ENCODE assay signal across 29 cellular contexts in genomic region chr1:46224966-46225365, GRCh38. TPM values are rescaled to one million over a fixed set of nuclear protein-coding genes. Genes with fewer than 3 reads are reported as not detected.
"Had no signal": no experiment of that assay in that cellular context is flagged by ENCODE, and none has a peak within 500 bp of the region (broad histone marks: within the 10 kb centered on the region; RNA-seq: fewer than 3 reads in every experiment).

No MANE protein-coding gene starts in this region.

- H3K27ac Mint-ChIP-seq: activated CD4-positive, alpha-beta memory T cell treated with anti-CD3 and anti-CD28 coated beads for 36 hours; activated CD4-positive, alpha-beta T cell treated with anti-CD3 and anti-CD28 coated beads, Interleukin-2, amount 10 ng/mL, durations not matched to agents 7 days and 5 days; activated naive CD4-positive, alpha-beta T cell treated with anti-CD3 and anti-CD28 coated beads, Interleukin-2, amount 10 ng/mL, durations not matched to agents 7 days and 5 days; activated naive CD8-positive, alpha-beta T cell treated with anti-CD3 and anti-CD28 coated beads for 36 hours had no signal

- H3K36me3 Mint-ChIP-seq: activated CD4-positive, alpha-beta memory T cell treated with anti-CD3 and anti-CD28 coated beads for 36 hours; activated naive CD4-positive, alpha-beta T cell treated with anti-CD3 and anti-CD28 coated beads, Interleukin-2, amount 10 ng/mL, durations not matched to agents 7 days and 5 days; activated naive CD8-positive, alpha-beta T cell treated with anti-CD3 and anti-CD28 coated beads for 36 hours had no signal

- H3K27ac ChIP-seq: breast epithelium, KMS-11, VCaP had no signal

- H3K27me3 Mint-ChIP-seq: activated CD4-positive, alpha-beta memory T cell treated with anti-CD3 and anti-CD28 coated beads for 36 hours; activated CD4-positive, alpha-beta T cell treated with anti-CD3 and anti-CD28 coated beads, Interleukin-2, amount 10 ng/mL, durations not matched to agents 7 days and 5 days; activated naive CD8-positive, alpha-beta T cell treated with anti-CD3 and anti-CD28 coated beads for 36 hours had no signal

- H3K4me3 Mint-ChIP-seq: activated CD4-positive, alpha-beta memory T cell treated with anti-CD3 and anti-CD28 coated beads for 36 hours; activated CD4-positive, alpha-beta T cell treated with anti-CD3 and anti-CD28 coated beads, Interleukin-2, amount 10 ng/mL, durations not matched to agents 7 days and 5 days; activated naive CD4-positive, alpha-beta T cell treated with anti-CD3 and anti-CD28 coated beads, Interleukin-2, amount 10 ng/mL, durations not matched to agents 7 days and 5 days; activated naive CD8-positive, alpha-beta T cell treated with anti-CD3 and anti-CD28 coated beads for 36 hours; activated T-cell treated with anti-CD3 and anti-CD28 coated beads, Interleukin-2, amount 50 U/mL, for 4 hours had no signal

- DNase-seq: activated CD4-positive, alpha-beta memory T cell treated with anti-CD3 and anti-CD28 coated beads for 36 hours; activated CD4-positive, alpha-beta T cell treated with anti-CD3 and anti-CD28 coated beads, Interleukin-2, amount 10 ng/mL, durations not matched to agents 7 days and 5 days; activated CD4-positive, CD25-positive, alpha-beta regulatory T cell; activated CD8-positive, alpha-beta memory T cell treated with anti-CD3 and anti-CD28 coated beads for 24 hours; activated effector memory CD4-positive, alpha-beta T cell treated with anti-CD3 and anti-CD28 coated beads, Interleukin-2, amount 50 U/mL, for 16 hours; activated naive CD4-positive, alpha-beta T cell treated with anti-CD3 and anti-CD28 coated beads, Interleukin-2, amount 10 ng/mL, durations not matched to agents 7 days and 5 days; activated naive CD8-positive, alpha-beta T cell treated with anti-CD3 and anti-CD28 coated beads for 36 hours; activated T-cell treated with anti-CD3 and anti-CD28 coated beads, Interleukin-2, amount 50 U/mL, for 4 hours; MV-4-11; NCI-H1092 treated with DMSO at 0.1 percent for 48 hours; NCI-H1417 treated with DMSO at 0.1 percent for 48 hours; NCI-H1694; NCI-H2029; NCI-H2107; NCI-H345; NCI-H510A; NCI-H526 treated with DMSO at 0.1 percent for 48 hours; NK-92 treated with Interleukin-12 subunit alpha and Interleukin-12 subunit beta, amount 100 ng/mL, for 24 hours; OCI-M1; RPMI8226; SK-N-SH; T-helper 1 cell had no signal

- ATAC-seq: activated T-cell treated with anti-CD3 and anti-CD28 coated beads, Interleukin-2, amount 50 U/mL, for 4 hours; Panc1; Right ventricle myocardium inferior had no signal

- H3K9me3 Mint-ChIP-seq: activated CD4-positive, alpha-beta memory T cell treated with anti-CD3 and anti-CD28 coated beads for 36 hours; activated CD4-positive, alpha-beta T cell treated with anti-CD3 and anti-CD28 coated beads, Interleukin-2, amount 10 ng/mL, durations not matched to agents 7 days and 5 days; activated naive CD4-positive, alpha-beta T cell treated with anti-CD3 and anti-CD28 coated beads, Interleukin-2, amount 10 ng/mL, durations not matched to agents 7 days and 5 days; activated naive CD8-positive, alpha-beta T cell treated with anti-CD3 and anti-CD28 coated beads for 36 hours; activated T-cell treated with anti-CD3 and anti-CD28 coated beads, Interleukin-2, amount 50 U/mL, for 4 hours had no signal

RNA-seq across cellular contexts. Expression of gene LURAP1, which starts 21.8 kb away (rescaled TPM):
- total RNA-seq: activated CD4-positive, alpha-beta T cell treated with anti-CD3 and anti-CD28 coated beads, Interleukin-2, amount 10 ng/mL, durations not matched to agents 7 days and 5 days; activated naive CD8-positive, alpha-beta T cell treated with anti-CD3 and anti-CD28 coated beads for 36 hours; activated T-cell treated with anti-CD3 and anti-CD28 coated beads, Interleukin-2, amount 50 U/mL, for 4 hours had no signal

RNA-seq across cellular contexts. Expression of gene P3R3URF, which starts 48.7 kb away (rescaled TPM):
- total RNA-seq: activated CD4-positive, alpha-beta memory T cell treated with anti-CD3 and anti-CD28 coated beads for 36 hours; activated CD4-positive, alpha-beta T cell treated with anti-CD3 and anti-CD28 coated beads, Interleukin-2, amount 10 ng/mL, durations not matched to agents 7 days and 5 days; activated naive CD8-positive, alpha-beta T cell treated with anti-CD3 and anti-CD28 coated beads for 36 hours; activated T-cell treated with anti-CD3 and anti-CD28 coated beads, Interleukin-2, amount 50 U/mL, for 4 hours; breast epithelium; MCF 10A; Right ventricle myocardium inferior; T-helper 2 cell treated with Interferon-gamma antibody and Interleukin-4, amounts not matched to agents 100 ng/mL and 5 ng/mL, for 36 hours had no signal

RNA-seq across cellular contexts. Expression of gene TSPAN1, which starts 50.1 kb away (rescaled TPM):
- total RNA-seq: activated CD4-positive, alpha-beta T cell treated with anti-CD3 and anti-CD28 coated beads, Interleukin-2, amount 10 ng/mL, durations not matched to agents 7 days and 5 days; T-helper 2 cell treated with Interferon-gamma antibody and Interleukin-4, amounts not matched to agents 100 ng/mL and 5 ng/mL, for 36 hours had no signal
